8 cellular contexts compared by ENCODE assay signal in genomic region chr12:10243803-10244520, GRCh38. TPM values are rescaled to one million over a fixed set of nuclear protein-coding genes. Genes with fewer than 3 reads are reported as not detected.
DNase-seq lines count a peak whose midpoint lies in the region; ATAC-seq and TF ChIP-seq lines count a peak whose summit lies in the region.

No MANE protein-coding gene starts in this region.

- TF ChIP-seq POLR2A in gastroesophageal sphincter (IDR thresholded peaks at IDR 0.05) = no peak

- intact Hi-C loops in lower lobe of right lung (cut with DNase I) = no loop called here

- 75 to 92% methylated on average over 10 to 12 of the region's 12 CpGs for WGBS in gastroesophageal sphincter (ENCODE audit: low coverage in 1 of 2), 2 donors

- H3K4me1 ChIP-seq in lower lobe of right lung (peaks cover 1% of the 10 kb centered on the region), gastroesophageal sphincter (no peaks in the 10 kb centered on the region)

- no peak for TF ChIP-seq EP300 in gastroesophageal sphincter (IDR thresholded peaks at IDR 0.05)

- DNase-seq in H4 (ENCODE audit: low spot score) (peak; percentile 31), MG63 (no peak), lower lobe of right lung (no peak), GM03348 (ENCODE audit: low spot score) (no peak), OCI-M2 (lab: John Stamatoyannopoulos, UW; ENCODE audit: unreplicated experiment) (no peak)
- no peak for DNase-seq in activated CD4-positive, alpha-beta T cell treated with anti-CD3 and anti-CD28 coated beads, Interleukin-2, amount 50 U/mL, for 48 hours

- no peak for TF ChIP-seq CTCF in lower lobe of right lung (IDR thresholded peaks at IDR 0.05)
- TF ChIP-seq CTCF in gastroesophageal sphincter (IDR thresholded peaks at IDR 0.05) = no peak

- H3K36me3 ChIP-seq in MG63 = no peaks in the 10 kb centered on the region
- H3K36me3 ChIP-seq in lower lobe of right lung = no peaks in the 10 kb centered on the region
- no peaks in the 10 kb centered on the region for H3K36me3 ChIP-seq in gastroesophageal sphincter

- peak; percentile 94 for ATAC-seq in GM18520 (IDR thresholded peaks at IDR 0.05; ENCODE audit: unreplicated experiment)
- ATAC-seq in lower lobe of right lung = no peak
- no peak for ATAC-seq in gastroesophageal sphincter

- H3K27ac ChIP-seq in lower lobe of right lung (no peak overlapping the region), gastroesophageal sphincter (no peak overlapping the region)

- peak overlapping the region; percentile 34 for H3K4me3 ChIP-seq in MG63
- peak overlapping the region; percentile 17 for H3K4me3 ChIP-seq in lower lobe of right lung
- H3K4me3 ChIP-seq in gastroesophageal sphincter = no peak overlapping the region

- H3K9me3 ChIP-seq in MG63 (no peaks in the 10 kb centered on the region), lower lobe of right lung (no peaks in the 10 kb centered on the region), gastroesophageal sphincter (no peaks in the 10 kb centered on the region)

- H3K27me3 ChIP-seq in MG63 = no peaks in the 10 kb centered on the region
- no peaks in the 10 kb centered on the region for H3K27me3 ChIP-seq in lower lobe of right lung (ENCODE audit: low read depth)
- H3K27me3 ChIP-seq in gastroesophageal sphincter = no peaks in the 10 kb centered on the region

RNA-seq across cellular contexts. Expression of gene GABARAPL1, which starts 31.3 kb away (rescaled TPM):
- total RNA-seq in H4 (2014; rRNA removed; shearing (Covaris generic)) = 73.5 and 75.5 TPM in 2 replicates
- 29.2 and 29.7 TPM in 2 replicates for total RNA-seq in MG63 (2014; rRNA removed; shearing (Covaris generic); ENCODE audit: low replicate concordance)
- total RNA-seq in lower lobe of right lung (108 TPM), gastroesophageal sphincter (100 to 1,000 TPM; 122 to 269 (median 193) TPM)

Comparison
In these comparisons a context has a peak if more than half of its experiments do, and no peak if none do; other contexts are left out.
1. H3K4me3 ChIP-seq: peak in MG63 (single experiment) and lower lobe of right lung (single experiment); none in gastroesophageal sphincter (0 of 2).